ENCODE assay signal across 6 cellular contexts in the genomic region with DNA sequence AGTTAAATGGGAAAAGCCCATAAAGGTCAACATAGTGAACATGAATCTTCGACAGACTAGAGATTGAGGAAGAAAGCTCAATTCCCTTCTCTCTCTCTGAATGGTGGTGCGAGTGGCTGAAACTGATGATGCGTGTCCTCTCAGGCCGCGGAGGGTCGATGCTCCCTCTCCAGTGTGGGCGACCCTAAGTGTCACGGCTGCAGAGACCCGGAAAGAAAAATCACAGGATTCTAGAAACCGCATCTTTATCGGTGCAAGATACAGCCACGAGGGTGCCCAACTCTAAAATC. TPM values are rescaled to one million over a fixed set of nuclear protein-coding genes. Genes with fewer than 3 reads are reported as not detected.
DNase-seq lines count a peak whose midpoint lies in the region; ATAC-seq, FAIRE-seq and TF ChIP-seq lines count a peak whose summit lies in the region.

No MANE protein-coding gene starts in this region.

- H3K9me1 ChIP-seq in keratinocyte (ENCODE audit: control insufficient read depth, extremely low read depth, insufficient read depth, low read length), result peaks cover 2% of the 10 kb centered on the region

- H3K27me3 ChIP-seq in keratinocyte (ENCODE audit: control insufficient read depth, extremely low read depth, insufficient read depth, low read length), result no peaks in the 10 kb centered on the region

- no peaks in the 10 kb centered on the region for H3K9me3 ChIP-seq in keratinocyte (ENCODE audit: control insufficient read depth, low read depth, low read length)

- H3K9ac ChIP-seq in keratinocyte (ENCODE audit: control insufficient read depth, extremely low read depth, insufficient read depth, low read length), result peak overlapping the region; percentile 97

- no peaks in the 10 kb centered on the region for H4K20me1 ChIP-seq in keratinocyte (ENCODE audit: control insufficient read depth, extremely low read depth, insufficient read depth, low read length)

- DNase-seq in keratinocyte (ENCODE audit: low read depth, low spot score) (no peak), pons (ENCODE audit: low spot score) (no peak), HCEC 1CT (no peak), cerebellar cortex (ENCODE audit: low spot score) (no peak)

- no peak for FAIRE-seq in keratinocyte (lab: Jason Lieb, UNC)

- dilution Hi-C loops in keratinocyte (cut with MboI; ENCODE audit: extremely low pct_ligation_motif_present, low sequenced_read_pairs), result no loop called here

- H2AFZ ChIP-seq in keratinocyte (ENCODE audit: control insufficient read depth, low read length), result peak overlapping the region; percentile 49

- peak overlapping the region; percentile 91 for H3K4me2 ChIP-seq in keratinocyte (ENCODE audit: control insufficient read depth, extremely low read depth, insufficient read depth, low read depth, low read length)

- H3K36me3 ChIP-seq in keratinocyte (ENCODE audit: control insufficient read depth in 2 of 2, extremely low read depth in 1 of 2, insufficient read depth in 2 of 2, low read length in 2 of 2), result peaks cover 17 to 26% of the 10 kb centered on the region in 2 experiments

- ATAC-seq in GM19395 (IDR thresholded peaks at IDR 0.05; ENCODE audit: unreplicated experiment), result peak; percentile 2
- ATAC-seq in SK-N-SH treated with all-trans-retinoic acid at 6 μM for 48 hours, result peak; percentile 8

- peak overlapping the region; percentile 92 for H3K27ac ChIP-seq in keratinocyte (ENCODE audit: control insufficient read depth, insufficient read depth, low read length)

- TF ChIP-seq CTCF in keratinocyte (optimal IDR thresholded peaks at IDR 0.05 in 1 of 3, IDR thresholded peaks at IDR 0.05 in 1 of 3, conservative IDR thresholded peaks at IDR 0.05 in 1 of 3; ENCODE audit: extremely low read depth in 1 of 3, insufficient read depth in 2 of 3, low read length in 3 of 3), result no peak

- peaks cover 39% of the 10 kb centered on the region for H3K4me1 ChIP-seq in keratinocyte (ENCODE audit: control insufficient read depth, extremely low read depth, insufficient read depth, low read length)

- peak overlapping the region; percentile 56 to 99 (median 98) for H3K4me3 ChIP-seq in keratinocyte (ENCODE audit: control insufficient read depth in 2 of 3, extremely low read depth in 1 of 3, insufficient read depth in 2 of 3, low read depth in 1 of 3, low read length in 3 of 3)

- peaks cover 26% of the 10 kb centered on the region for H3K79me2 ChIP-seq in keratinocyte (ENCODE audit: control insufficient read depth, insufficient read depth, low read length)

TF ChIP-seq in SK-N-SH treated with all-trans-retinoic acid at 6 μM for 48 hours, 23 proteins besides CTCF, POLR2A, EP300 and RAD21 (continues in another document):
- TF ChIP-seq, protein P1, sequence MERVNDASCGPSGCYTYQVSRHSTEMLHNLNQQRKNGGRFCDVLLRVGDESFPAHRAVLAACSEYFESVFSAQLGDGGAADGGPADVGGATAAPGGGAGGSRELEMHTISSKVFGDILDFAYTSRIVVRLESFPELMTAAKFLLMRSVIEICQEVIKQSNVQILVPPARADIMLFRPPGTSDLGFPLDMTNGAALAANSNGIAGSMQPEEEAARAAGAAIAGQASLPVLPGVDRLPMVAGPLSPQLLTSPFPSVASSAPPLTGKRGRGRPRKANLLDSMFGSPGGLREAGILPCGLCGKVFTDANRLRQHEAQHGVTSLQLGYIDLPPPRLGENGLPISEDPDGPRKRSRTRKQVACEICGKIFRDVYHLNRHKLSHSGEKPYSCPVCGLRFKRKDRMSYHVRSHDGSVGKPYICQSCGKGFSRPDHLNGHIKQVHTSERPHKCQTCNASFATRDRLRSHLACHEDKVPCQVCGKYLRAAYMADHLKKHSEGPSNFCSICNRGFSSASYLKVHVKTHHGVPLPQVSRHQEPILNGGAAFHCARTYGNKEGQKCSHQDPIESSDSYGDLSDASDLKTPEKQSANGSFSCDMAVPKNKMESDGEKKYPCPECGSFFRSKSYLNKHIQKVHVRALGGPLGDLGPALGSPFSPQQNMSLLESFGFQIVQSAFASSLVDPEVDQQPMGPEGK (CRISPR knock-in tag; IDR thresholded peaks at IDR 0.05; ENCODE audit: borderline replicate concordance), result no peak
- TF ChIP-seq ISL1 (CRISPR knock-in tag; IDR thresholded peaks at IDR 0.05) (no peak), TOX (CRISPR knock-in tag; IDR thresholded peaks at IDR 0.05; ENCODE audit: borderline replicate concordance) (no peak), PPARA (CRISPR knock-in tag; IDR thresholded peaks at IDR 0.05; ENCODE audit: borderline replicate concordance) (no peak), ESRRG (CRISPR knock-in tag; IDR thresholded peaks at IDR 0.05) (no peak), OSR1 (CRISPR knock-in tag; IDR thresholded peaks at IDR 0.05) (no peak), ZNF565 (CRISPR knock-in tag; conservative IDR thresholded peaks at IDR 0.05; ENCODE audit: low read depth) (no peak), GLIS3 (CRISPR knock-in tag; IDR thresholded peaks at IDR 0.05) (no peak)
- TF ChIP-seq, protein P2, sequence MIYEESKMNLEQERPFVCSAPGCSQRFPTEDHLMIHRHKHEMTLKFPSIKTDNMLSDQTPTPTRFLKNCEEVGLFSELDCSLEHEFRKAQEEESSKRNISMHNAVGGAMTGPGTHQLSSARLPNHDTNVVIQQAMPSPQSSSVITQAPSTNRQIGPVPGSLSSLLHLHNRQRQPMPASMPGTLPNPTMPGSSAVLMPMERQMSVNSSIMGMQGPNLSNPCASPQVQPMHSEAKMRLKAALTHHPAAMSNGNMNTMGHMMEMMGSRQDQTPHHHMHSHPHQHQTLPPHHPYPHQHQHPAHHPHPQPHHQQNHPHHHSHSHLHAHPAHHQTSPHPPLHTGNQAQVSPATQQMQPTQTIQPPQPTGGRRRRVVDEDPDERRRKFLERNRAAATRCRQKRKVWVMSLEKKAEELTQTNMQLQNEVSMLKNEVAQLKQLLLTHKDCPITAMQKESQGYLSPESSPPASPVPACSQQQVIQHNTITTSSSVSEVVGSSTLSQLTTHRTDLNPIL (CRISPR knock-in tag; IDR thresholded peaks at IDR 0.05; ENCODE audit: low read depth), result no peak
- TF ChIP-seq, protein P3, sequence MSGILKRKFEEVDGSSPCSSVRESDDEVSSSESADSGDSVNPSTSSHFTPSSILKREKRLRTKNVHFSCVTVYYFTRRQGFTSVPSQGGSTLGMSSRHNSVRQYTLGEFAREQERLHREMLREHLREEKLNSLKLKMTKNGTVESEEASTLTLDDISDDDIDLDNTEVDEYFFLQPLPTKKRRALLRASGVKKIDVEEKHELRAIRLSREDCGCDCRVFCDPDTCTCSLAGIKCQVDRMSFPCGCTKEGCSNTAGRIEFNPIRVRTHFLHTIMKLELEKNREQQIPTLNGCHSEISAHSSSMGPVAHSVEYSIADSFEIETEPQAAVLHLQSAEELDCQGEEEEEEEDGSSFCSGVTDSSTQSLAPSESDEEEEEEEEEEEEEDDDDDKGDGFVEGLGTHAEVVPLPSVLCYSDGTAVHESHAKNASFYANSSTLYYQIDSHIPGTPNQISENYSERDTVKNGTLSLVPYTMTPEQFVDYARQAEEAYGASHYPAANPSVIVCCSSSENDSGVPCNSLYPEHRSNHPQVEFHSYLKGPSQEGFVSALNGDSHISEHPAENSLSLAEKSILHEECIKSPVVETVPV (CRISPR knock-in tag; IDR thresholded peaks at IDR 0.05), result no peak

RNA-seq across cellular contexts. Expression of a gene that starts 0.5 kb away (rescaled TPM):
- polyA plus RNA-seq in keratinocyte, result 36.9 to 73.8 TPM (median 50.8 TPM) in 3 replicates
- 41.7 TPM for polyA plus RNA-seq in keratinocyte (2011; ENCODE audit: low read depth)
- 43.9 and 47.7 TPM in 2 replicates for polyA plus RNA-seq in keratinocyte (2011; cell fraction: cytosol; rRNA removed)
- polyA plus RNA-seq in keratinocyte (2011; cell fraction: nucleus; rRNA removed), result 58.7 and 68.4 TPM in 2 replicates
- 28.6 and 43.5 TPM in 2 replicates for polyA plus RNA-seq in keratinocyte (2012; ENCODE audit: low replicate concordance)
- 31.6 to 63.5 TPM (median 46.4 TPM) in 3 replicates for polyA minus RNA-seq in keratinocyte
- 35.3 TPM for polyA minus RNA-seq in keratinocyte (2011; cell fraction: cytosol; rRNA and poly(A)+ RNA removed)
- 26.8 and 36.9 TPM in 2 replicates for polyA minus RNA-seq in keratinocyte (2011; cell fraction: nucleus; rRNA and poly(A)+ RNA removed)

RNA-seq across cellular contexts. Expression of a gene that starts 10.7 kb away (rescaled TPM):
- 241 to 271 TPM (median 266 TPM) in 3 replicates for polyA plus RNA-seq in keratinocyte
- 72.9 TPM for polyA plus RNA-seq in keratinocyte (2011; ENCODE audit: low read depth)
- 202 and 233 TPM in 2 replicates for polyA plus RNA-seq in keratinocyte (2011; cell fraction: cytosol; rRNA removed)
- 242 and 322 TPM in 2 replicates for polyA plus RNA-seq in keratinocyte (2011; cell fraction: nucleus; rRNA removed)
- 114 and 250 TPM in 2 replicates for polyA plus RNA-seq in keratinocyte (2012; ENCODE audit: low replicate concordance)
- polyA minus RNA-seq in keratinocyte, result 276 to 326 TPM (median 308 TPM) in 3 replicates
- polyA minus RNA-seq in keratinocyte (2011; cell fraction: cytosol; rRNA and poly(A)+ RNA removed), result 151 TPM
- polyA minus RNA-seq in keratinocyte (2011; cell fraction: nucleus; rRNA and poly(A)+ RNA removed), result 80.1 and 161 TPM in 2 replicates

RNA-seq across cellular contexts. Expression of a gene that starts 35.4 kb away (rescaled TPM):
- polyA plus RNA-seq in keratinocyte, result 0.04 to 0.06 TPM (median 0.05 TPM) in 3 replicates
- polyA plus RNA-seq in keratinocyte (2011; ENCODE audit: low read depth), result not detected
- polyA plus RNA-seq in keratinocyte (2011; cell fraction: cytosol; rRNA removed), result 0.06 TPM in 1 of 2 replicates, not detected in the other
- 0.20 and 0.25 TPM in 2 replicates for polyA plus RNA-seq in keratinocyte (2011; cell fraction: nucleus; rRNA removed)
- 0.87 TPM in 1 of 2 replicates, not detected in the other for polyA plus RNA-seq in keratinocyte (2012; ENCODE audit: low replicate concordance)
- not detected in 3 replicates for polyA minus RNA-seq in keratinocyte
- not detected for polyA minus RNA-seq in keratinocyte (2011; cell fraction: cytosol; rRNA and poly(A)+ RNA removed)
- 0.32 TPM in 1 of 2 replicates, not detected in the other for polyA minus RNA-seq in keratinocyte (2011; cell fraction: nucleus; rRNA and poly(A)+ RNA removed)

RNA-seq across cellular contexts. Expression of a gene that starts 38.4 kb away (rescaled TPM):
- polyA plus RNA-seq in keratinocyte, result 16.6 to 25.5 TPM (median 23.6 TPM) in 3 replicates
- polyA plus RNA-seq in keratinocyte (2011; ENCODE audit: low read depth), result 53.5 TPM
- polyA plus RNA-seq in keratinocyte (2011; cell fraction: cytosol; rRNA removed), result 13.2 and 14.7 TPM in 2 replicates
- 14.5 and 18.2 TPM in 2 replicates for polyA plus RNA-seq in keratinocyte (2011; cell fraction: nucleus; rRNA removed)
- polyA plus RNA-seq in keratinocyte (2012; ENCODE audit: low replicate concordance), result 18.4 and 25.0 TPM in 2 replicates
- 9.4 to 22.7 TPM (median 13.8 TPM) in 3 replicates for polyA minus RNA-seq in keratinocyte
- polyA minus RNA-seq in keratinocyte (2011; cell fraction: cytosol; rRNA and poly(A)+ RNA removed), result 6.1 TPM
- 4.1 and 8.9 TPM in 2 replicates for polyA minus RNA-seq in keratinocyte (2011; cell fraction: nucleus; rRNA and poly(A)+ RNA removed)

RNA-seq across cellular contexts. Expression of a gene that starts 46.9 kb away (rescaled TPM):
- polyA plus RNA-seq in keratinocyte, result 36.7 to 79.4 TPM (median 62.5 TPM) in 3 replicates
- 43.9 TPM for polyA plus RNA-seq in keratinocyte (2011; ENCODE audit: low read depth)
- polyA plus RNA-seq in keratinocyte (2011; cell fraction: cytosol; rRNA removed), result 44.1 and 73.2 TPM in 2 replicates
- polyA plus RNA-seq in keratinocyte (2011; cell fraction: nucleus; rRNA removed), result 131 and 159 TPM in 2 replicates
- 95.0 and 106 TPM in 2 replicates for polyA plus RNA-seq in keratinocyte (2012; ENCODE audit: low replicate concordance)
- polyA minus RNA-seq in keratinocyte, result 110 to 463 TPM (median 142 TPM) in 3 replicates
- polyA minus RNA-seq in keratinocyte (2011; cell fraction: cytosol; rRNA and poly(A)+ RNA removed), result 143 TPM
- 194 and 209 TPM in 2 replicates for polyA minus RNA-seq in keratinocyte (2011; cell fraction: nucleus; rRNA and poly(A)+ RNA removed)
